15 cellular contexts compared by ENCODE assay signal in the genomic region with DNA sequence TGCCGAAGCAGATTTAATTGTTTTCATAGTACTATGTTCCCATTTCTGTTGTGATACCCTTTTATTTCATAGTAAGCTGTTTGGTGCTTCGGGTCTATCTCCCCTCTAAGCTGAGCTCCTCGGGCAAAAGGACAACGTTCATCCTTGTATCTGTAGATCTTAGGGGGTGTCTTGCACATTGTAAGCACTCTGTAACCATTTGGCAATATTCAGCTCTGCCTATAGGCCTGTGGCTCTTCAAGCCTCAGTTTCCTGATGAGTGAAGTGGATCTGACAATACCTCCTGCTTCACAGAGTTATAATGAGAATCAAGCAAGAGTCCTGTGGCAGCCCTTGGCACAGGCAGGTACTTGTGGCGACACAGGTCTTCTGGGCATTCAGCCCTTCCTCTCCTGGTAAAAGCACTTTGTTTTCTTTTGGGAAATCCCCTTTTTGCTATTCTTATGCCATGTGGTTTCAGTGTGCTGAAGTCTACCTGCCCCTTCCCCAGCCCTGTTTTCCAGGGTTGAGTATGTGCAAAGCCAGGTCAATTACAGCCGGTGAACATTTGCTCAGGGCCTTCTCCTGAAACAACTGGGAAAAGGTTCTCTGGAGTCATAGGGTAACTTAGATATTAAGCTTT. TPM values are rescaled to one million over a fixed set of nuclear protein-coding genes. Genes with fewer than 3 reads are reported as not detected.
DNase-seq lines count a peak whose midpoint lies in the region; ATAC-seq lines count a peak whose summit lies in the region.
"Had no signal": no experiment of that assay in that cellular context is flagged by ENCODE, and none has a peak within 500 bp of the region (broad histone marks: within the 10 kb centered on the region; RNA-seq: fewer than 3 reads in every experiment).

No MANE protein-coding gene starts in this region.

- CTCF ChIA-PET in activated CD4-positive, alpha-beta memory T cell treated with anti-CD3 and anti-CD28 coated beads for 36 hours (lab: Charles Lee) = no interaction called here

- POLR2A ChIA-PET in activated CD4-positive, alpha-beta memory T cell treated with anti-CD3 and anti-CD28 coated beads for 36 hours (lab: Charles Lee) = interaction anchor here (1.0 kb wide), 1 partner anchor 8 kb away, joined by 3 read pairs; no protein-coding TSS in a partner anchor

- peaks cover 62% of the 10 kb centered on the region for H3K27me3 Mint-ChIP-seq in central memory CD8-positive, alpha-beta T cell
- no peaks in the 10 kb centered on the region for H3K27me3 Mint-ChIP-seq in activated CD4-positive, alpha-beta memory T cell treated with anti-CD3 and anti-CD28 coated beads for 36 hours

- intact Hi-C loops in activated CD4-positive, alpha-beta memory T cell treated with anti-CD3 and anti-CD28 coated beads for 36 hours (cut with micrococcal nuclease) = no loop called here

- no peaks in the 10 kb centered on the region for H3K4me1 Mint-ChIP-seq in central memory CD8-positive, alpha-beta T cell
- H3K4me1 Mint-ChIP-seq in activated CD4-positive, alpha-beta memory T cell treated with anti-CD3 and anti-CD28 coated beads for 36 hours (ENCODE audit: low read depth) = peaks cover 2% of the 10 kb centered on the region
- H3K4me1 Mint-ChIP-seq: H9 had no signal

- no peaks in the 10 kb centered on the region for H3K9me3 Mint-ChIP-seq in central memory CD8-positive, alpha-beta T cell
- no peaks in the 10 kb centered on the region for H3K9me3 Mint-ChIP-seq in activated CD4-positive, alpha-beta memory T cell treated with anti-CD3 and anti-CD28 coated beads for 36 hours
- H3K9me3 Mint-ChIP-seq: activated naive CD4-positive, alpha-beta T cell treated with anti-CD3 and anti-CD28 coated beads, Interleukin-2, amount 50 U/mL, for 24 hours; H9; T-helper 2 cell treated with Interferon-gamma antibody and Interleukin-4, amounts not matched to agents 5 μg/mL and 100 μg/mL, for 36 hours had no signal

- DNase-seq in central memory CD8-positive, alpha-beta T cell (ENCODE audit: low spot score in 2 of 2) = no peak
- DNase-seq in NCI-H345 treated with DMSO at 0.1 percent for 48 hours (lab: John Stamatoyannopoulos, UW; ENCODE audit: unreplicated experiment) = no peak
- no peak for DNase-seq in occipital lobe (lab: John Stamatoyannopoulos, UW)
- DNase-seq in activated CD4-positive, alpha-beta memory T cell treated with anti-CD3 and anti-CD28 coated beads for 36 hours = no peak
- DNase-seq: activated CD4-positive, alpha-beta T cell treated with anti-CD3 and anti-CD28 coated beads, Interleukin-2, amount 50 U/mL, for 4 hours; BE2C; H9; MG63; Peyer's patch had no signal

- no peak overlapping the region for H3K27ac Mint-ChIP-seq in central memory CD8-positive, alpha-beta T cell (ENCODE audit: low read depth)
- H3K27ac Mint-ChIP-seq in activated CD4-positive, alpha-beta memory T cell treated with anti-CD3 and anti-CD28 coated beads for 36 hours = no peak overlapping the region
- H3K27ac Mint-ChIP-seq: activated naive CD4-positive, alpha-beta T cell treated with anti-CD3 and anti-CD28 coated beads, Interleukin-2, amount 50 U/mL, for 24 hours; H9; T-helper 2 cell treated with Interferon-gamma antibody and Interleukin-4, amounts not matched to agents 5 μg/mL and 100 μg/mL, for 36 hours had no signal

- ATAC-seq in GM18517 (IDR thresholded peaks at IDR 0.05; ENCODE audit: unreplicated experiment) (peak; percentile 54), GM21529 (IDR thresholded peaks at IDR 0.05; ENCODE audit: unreplicated experiment) (peak; percentile 70), HG03108 (IDR thresholded peaks at IDR 0.05; ENCODE audit: unreplicated experiment) (peak; percentile 48), HG03520 (IDR thresholded peaks at IDR 0.05; ENCODE audit: unreplicated experiment) (no peak)
- ATAC-seq in central memory CD8-positive, alpha-beta T cell (replicated peaks; ENCODE audit: extremely low read depth, poor library complexity, severe bottlenecking) = peak; percentile 28

- H3K36me3 Mint-ChIP-seq in central memory CD8-positive, alpha-beta T cell (ENCODE audit: insufficient read depth) = peaks cover 1% of the 10 kb centered on the region
- no peaks in the 10 kb centered on the region for H3K36me3 Mint-ChIP-seq in activated CD4-positive, alpha-beta memory T cell treated with anti-CD3 and anti-CD28 coated beads for 36 hours
- H3K36me3 Mint-ChIP-seq: activated naive CD4-positive, alpha-beta T cell treated with anti-CD3 and anti-CD28 coated beads, Interleukin-2, amount 50 U/mL, for 24 hours had no signal

- no peak overlapping the region for H3K4me3 Mint-ChIP-seq in central memory CD8-positive, alpha-beta T cell
- H3K4me3 Mint-ChIP-seq in activated CD4-positive, alpha-beta memory T cell treated with anti-CD3 and anti-CD28 coated beads for 36 hours = no peak overlapping the region
- H3K4me3 Mint-ChIP-seq: activated naive CD4-positive, alpha-beta T cell treated with anti-CD3 and anti-CD28 coated beads, Interleukin-2, amount 50 U/mL, for 24 hours; H9; T-helper 2 cell treated with Interferon-gamma antibody and Interleukin-4, amounts not matched to agents 5 μg/mL and 100 μg/mL, for 36 hours had no signal

RNA-seq across cellular contexts. Expression of a gene that starts 8.5 kb away (rescaled TPM):
- total RNA-seq in occipital lobe = 3.4 TPM
- total RNA-seq in activated CD4-positive, alpha-beta memory T cell treated with anti-CD3 and anti-CD28 coated beads for 36 hours = 10 to 100 TPM; 44.3 to 50.0 TPM

Comparison
In these comparisons a context has a peak if more than half of its experiments do, and no peak if none do; other contexts are left out.
1. RNA of a gene that starts 8.5 kb away (total RNA-seq): 44.3 to 50.0 TPM in activated CD4-positive, alpha-beta memory T cell treated with anti-CD3 and anti-CD28 coated beads for 36 hours; 3.4 TPM in occipital lobe (single experiment); every median in the first group is over 10 times any median in the second.